In the genomic region with DNA sequence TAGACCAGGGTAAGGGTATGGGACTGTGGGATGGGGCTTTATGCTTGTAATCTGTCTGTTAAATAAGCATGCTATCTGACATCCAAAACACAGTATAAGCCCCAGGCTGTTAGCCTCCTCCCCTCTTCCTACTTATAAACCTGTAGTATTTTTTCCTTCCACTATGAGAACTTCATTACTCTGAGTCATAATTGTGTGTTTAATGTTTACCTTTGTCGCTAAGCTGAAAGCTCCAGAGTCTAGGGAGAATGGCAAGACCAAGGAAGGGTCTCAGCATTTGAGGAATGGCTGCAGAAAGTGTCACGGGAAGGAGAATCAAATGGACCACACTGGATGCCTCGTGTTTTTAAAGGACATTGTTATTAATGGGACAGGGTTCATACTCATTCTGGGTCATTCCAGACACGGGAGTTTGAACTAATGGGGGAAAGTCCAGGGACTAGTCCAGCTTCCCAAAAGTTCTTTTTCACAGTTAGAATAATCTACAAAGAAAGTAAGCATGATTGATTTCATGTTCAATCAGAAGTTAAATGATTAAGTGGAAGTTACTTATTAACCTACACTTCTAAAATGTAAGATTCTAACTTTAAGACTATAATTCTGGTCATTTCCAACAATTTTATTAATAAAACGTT, we compare ENCODE assay signal across 26 cellular contexts.
DNase-seq lines count a peak whose midpoint lies in the region; ATAC-seq, FAIRE-seq and TF ChIP-seq lines count a peak whose summit lies in the region.
"Had no signal": no experiment of that assay in that cellular context is flagged by ENCODE, and none has a peak within 500 bp of the region (broad histone marks: within the 10 kb centered on the region; RNA-seq: fewer than 3 reads in every experiment).

No MANE protein-coding gene starts in this region.

- no peaks in the 10 kb centered on the region for H3K4me1 ChIP-seq in Panc1 (ENCODE audit: control insufficient read depth, insufficient read depth, low read length)
- H3K4me1 ChIP-seq in CD8-positive, alpha-beta memory T cell (ENCODE audit: insufficient read depth, low read length): no peaks in the 10 kb centered on the region
- H3K4me1 ChIP-seq: upper lobe of right lung had no signal

- H3K36me3 ChIP-seq in Panc1 (ENCODE audit: control insufficient read depth, insufficient read depth, low read length): no peaks in the 10 kb centered on the region
- no peaks in the 10 kb centered on the region for H3K36me3 ChIP-seq in CD8-positive, alpha-beta memory T cell (ENCODE audit: insufficient read depth, low read length)
- H3K36me3 ChIP-seq: upper lobe of right lung had no signal

- FAIRE-seq in G401.6 (lab: Jason Lieb, UNC): peak; percentile 52
- FAIRE-seq: GM12878, keratinocyte had no signal

- peak overlapping the region; percentile 64 for H3K27ac Mint-ChIP-seq in osteocyte (ENCODE audit: unreplicated experiment)
- H3K27ac Mint-ChIP-seq in CD8-positive, alpha-beta memory T cell: no peak overlapping the region
- H3K27ac Mint-ChIP-seq: activated B cell treated with CpG ODN at 0.5 μM for 24 hours; activated naive CD4-positive, alpha-beta T cell treated with anti-CD3 and anti-CD28 coated beads, Interleukin-2, amount 50 U/mL, for 72 hours; activated T-cell treated with anti-CD3 and anti-CD28 coated beads, Interleukin-2, amount 50 U/mL, for 72 hours; mesothelial cell of epicardium; natural killer cell treated with Interleukin-12 subunit alpha and Interleukin-12 subunit beta and Interleukin-15 and Interleukin-18, amount 100 ng/mL, for 72 hours had no signal

- H3K36me3 Mint-ChIP-seq in osteocyte (ENCODE audit: unreplicated experiment): peaks cover 39% of the 10 kb centered on the region
- no peaks in the 10 kb centered on the region for H3K36me3 Mint-ChIP-seq in CD8-positive, alpha-beta memory T cell
- H3K36me3 Mint-ChIP-seq: activated naive CD4-positive, alpha-beta T cell treated with anti-CD3 and anti-CD28 coated beads, Interleukin-2, amount 50 U/mL, for 72 hours; mesothelial cell of epicardium; natural killer cell treated with Interleukin-12 subunit alpha and Interleukin-12 subunit beta and Interleukin-15 and Interleukin-18, amount 100 ng/mL, for 72 hours had no signal

- intact Hi-C loops in Panc1 (cut with micrococcal nuclease; ENCODE audit: unreplicated experiment): no loop called here

- peaks cover 37% of the 10 kb centered on the region for H3K4me1 Mint-ChIP-seq in osteocyte (ENCODE audit: unreplicated experiment)
- H3K4me1 Mint-ChIP-seq in CD8-positive, alpha-beta memory T cell: no peaks in the 10 kb centered on the region

- no peak overlapping the region for H3K4me3 ChIP-seq in Panc1 (ENCODE audit: low read depth in 2 of 2, low read length in 2 of 2)
- H3K4me3 ChIP-seq in fibroblast of villous mesenchyme (ENCODE audit: low read depth, low read length): no peak overlapping the region
- no peak overlapping the region for H3K4me3 ChIP-seq in CD8-positive, alpha-beta memory T cell (ENCODE audit: low read length)
- H3K4me3 ChIP-seq: GM12878, smooth muscle cell, upper lobe of right lung had no signal

- in situ Hi-C loops in Panc1 (cut with HindIII; ENCODE audit: low pct_unique_long_range_greater_than_20kb, low sequenced_read_pairs): no loop called here

- no peak overlapping the region for H3K27ac ChIP-seq in Panc1 (ENCODE audit: low read length)
- no peak overlapping the region for H3K27ac ChIP-seq in CD8-positive, alpha-beta memory T cell (ENCODE audit: low read depth, low read length)
- H3K27ac ChIP-seq: upper lobe of right lung had no signal

- BruUV-seq in Panc1 (replicated peaks; lab: Mats Ljungman, UMichigan): no TSS peak

- TF ChIP-seq CTCF in Panc1 (IDR thresholded peaks at IDR 0.05) (no peak), fibroblast of villous mesenchyme (IDR thresholded peaks at IDR 0.05; ENCODE audit: insufficient read depth, low read depth, low read length) (no peak), osteocyte (IDR thresholded peaks at IDR 0.05) (no peak)

- no peaks in the 10 kb centered on the region for H3K27me3 Mint-ChIP-seq in osteocyte (ENCODE audit: unreplicated experiment)
- H3K27me3 Mint-ChIP-seq in CD8-positive, alpha-beta memory T cell: peaks cover 12% of the 10 kb centered on the region in 2 donors
- H3K27me3 Mint-ChIP-seq: activated B cell treated with CpG ODN at 0.5 μM for 24 hours, brain had no signal

- no peak overlapping the region for H3K4me3 Mint-ChIP-seq in osteocyte (ENCODE audit: unreplicated experiment)
- no peak overlapping the region for H3K4me3 Mint-ChIP-seq in CD8-positive, alpha-beta memory T cell
- H3K4me3 Mint-ChIP-seq: activated B cell treated with CpG ODN at 0.5 μM for 24 hours; activated T-cell treated with anti-CD3 and anti-CD28 coated beads, Interleukin-2, amount 50 U/mL, for 72 hours; mesothelial cell of epicardium; natural killer cell treated with Interleukin-12 subunit alpha and Interleukin-12 subunit beta and Interleukin-15 and Interleukin-18, amount 100 ng/mL, for 72 hours had no signal

- no peaks in the 10 kb centered on the region for H3K9me3 ChIP-seq in Panc1 (ENCODE audit: control insufficient read depth, insufficient read depth, low read depth, low read length)
- no peaks in the 10 kb centered on the region for H3K9me3 ChIP-seq in CD8-positive, alpha-beta memory T cell (ENCODE audit: low read length)
- H3K9me3 ChIP-seq: upper lobe of right lung had no signal

- H3K27me3 ChIP-seq in Panc1 (ENCODE audit: control insufficient read depth, insufficient read depth, low read length): peaks cover 2% of the 10 kb centered on the region
- no peaks in the 10 kb centered on the region for H3K27me3 ChIP-seq in CD8-positive, alpha-beta memory T cell (ENCODE audit: insufficient read depth, low read length, poor library complexity, severe bottlenecking)
- H3K27me3 ChIP-seq: upper lobe of right lung had no signal

- peak; percentile 80 for ATAC-seq in Panc1
- no peak for ATAC-seq in GM18520 (IDR thresholded peaks at IDR 0.05; ENCODE audit: unreplicated experiment)
- ATAC-seq: activated naive CD4-positive, alpha-beta T cell treated with anti-CD3 and anti-CD28 coated beads, Interleukin-2, amount 50 U/mL, for 72 hours; activated T-cell treated with anti-CD3 and anti-CD28 coated beads, Interleukin-2, amount 50 U/mL, for 72 hours; GM12878; HCT116; natural killer cell treated with Interleukin-12 subunit alpha and Interleukin-12 subunit beta and Interleukin-15 and Interleukin-18, amount 100 ng/mL, for 72 hours; upper lobe of right lung had no signal

- DNase-seq in Panc1 (ENCODE audit: low read depth, low spot score) (no peak), fibroblast of villous mesenchyme (ENCODE audit: low read depth) (peak; percentile 21), osteocyte (ENCODE audit: extremely low spot score, unreplicated experiment) (no peak), SIG-M5 treated with dmso at 0.1 percent for 504 hours (lab: John Stamatoyannopoulos, UW; ENCODE audit: unreplicated experiment) (no peak), DMS 273 treated with DMSO at 0.1 percent for 48 hours (lab: John Stamatoyannopoulos, UW) (no peak)
- no peak for DNase-seq in CD8-positive, alpha-beta memory T cell
- DNase-seq: activated B cell treated with CpG ODN at 0.5 μM for 24 hours; activated T-cell treated with anti-CD3 and anti-CD28 coated beads, Interleukin-2, amount 50 U/mL, for 72 hours; COR-L47; cortex of kidney; hippocampal formation; NCI-H2107; NCI-H526 treated with DMSO at 0.1 percent for 48 hours; OCI-M1; stimulated activated CD4-positive, alpha-beta T cell treated with anti-CD3 and anti-CD28 coated beads, Interleukin-4, amount 100 ng/mL, for 1 hour; upper lobe of right lung had no signal

- H3K9me3 Mint-ChIP-seq in osteocyte (ENCODE audit: unreplicated experiment): peaks cover 10% of the 10 kb centered on the region
- no peaks in the 10 kb centered on the region for H3K9me3 Mint-ChIP-seq in CD8-positive, alpha-beta memory T cell
- H3K9me3 Mint-ChIP-seq: activated B cell treated with CpG ODN at 0.5 μM for 24 hours; activated naive CD4-positive, alpha-beta T cell treated with anti-CD3 and anti-CD28 coated beads, Interleukin-2, amount 50 U/mL, for 72 hours; activated T-cell treated with anti-CD3 and anti-CD28 coated beads, Interleukin-2, amount 50 U/mL, for 72 hours; natural killer cell treated with Interleukin-12 subunit alpha and Interleukin-12 subunit beta and Interleukin-15 and Interleukin-18, amount 100 ng/mL, for 72 hours had no signal

- POLR2A ChIA-PET in Panc1 (lab: Charles Lee): no interaction called here
- POLR2A ChIA-PET in CD8-positive, alpha-beta memory T cell (lab: Charles Lee): no interaction called here

- CTCF ChIA-PET in Panc1 (lab: Charles Lee): no interaction called here
- CTCF ChIA-PET in CD8-positive, alpha-beta memory T cell (lab: Charles Lee): no interaction called here
